ENCODE assay signal across 11 cellular contexts in the genomic region with DNA sequence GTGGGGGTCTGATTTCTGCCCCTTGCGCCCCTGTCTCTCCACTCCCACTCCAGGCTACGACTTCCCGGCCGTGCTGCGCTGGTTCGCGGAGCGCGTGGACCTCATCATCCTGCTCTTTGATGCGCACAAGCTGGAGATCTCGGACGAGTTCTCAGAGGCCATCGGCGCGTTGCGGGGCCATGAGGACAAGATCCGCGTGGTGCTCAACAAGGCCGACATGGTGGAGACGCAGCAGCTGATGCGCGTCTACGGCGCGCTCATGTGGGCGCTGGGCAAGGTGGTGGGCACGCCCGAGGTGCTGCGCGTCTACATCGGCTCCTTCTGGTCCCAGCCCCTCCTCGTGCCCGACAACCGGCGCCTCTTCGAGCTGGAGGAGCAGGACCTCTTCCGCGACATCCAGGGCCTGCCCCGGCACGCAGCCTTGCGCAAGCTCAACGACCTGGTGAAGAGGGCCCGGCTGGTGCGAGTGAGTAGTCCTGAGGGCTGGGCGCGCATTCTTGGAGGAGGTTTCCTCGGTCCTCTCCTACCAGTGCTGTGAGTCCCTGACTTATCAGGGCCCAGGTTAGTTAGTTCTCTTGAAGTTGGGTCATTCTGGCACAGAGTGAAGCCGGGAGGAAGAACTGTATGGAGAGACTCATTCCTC. TPM values are rescaled to one million over a fixed set of nuclear protein-coding genes. Genes with fewer than 3 reads are reported as not detected.
DNase-seq lines count a peak whose midpoint lies in the region; ATAC-seq and TF ChIP-seq lines count a peak whose summit lies in the region.
"Had no signal": no experiment of that assay in that cellular context is flagged by ENCODE, and none has a peak within 500 bp of the region (broad histone marks: within the 10 kb centered on the region; RNA-seq: fewer than 3 reads in every experiment).

No MANE protein-coding gene starts in this region.

- H3K27ac ChIP-seq in ascending aorta (peak overlapping the region; percentile 89 to 95), mesenchymal stem cell (ENCODE audit: low read length, poor library complexity, severe bottlenecking) (peak overlapping the region; percentile 3)

- 95% methylated on average over 48 of the region's 48 CpGs for WGBS in mesenchymal stem cell

- no peak overlapping the region for H3K14ac ChIP-seq in mesenchymal stem cell (ENCODE audit: low read length in 2 of 2)

- no peak overlapping the region for H2BK15ac ChIP-seq in mesenchymal stem cell (ENCODE audit: low read depth, poor library complexity, severe bottlenecking)

- peak overlapping the region; percentile 38 to 48 for H3K18ac ChIP-seq in mesenchymal stem cell (ENCODE audit: low read depth in 1 of 2, low read length in 2 of 2)

- H2AK5ac ChIP-seq in mesenchymal stem cell (ENCODE audit: low read length, severe bottlenecking): peak overlapping the region; percentile 45

- no peak overlapping the region for H3K23ac ChIP-seq in mesenchymal stem cell (ENCODE audit: low read length in 2 of 2)

- no peak overlapping the region for H2AFZ ChIP-seq in mesenchymal stem cell (ENCODE audit: low read depth, low read length)

- H3K9ac ChIP-seq in mesenchymal stem cell (ENCODE audit: low read length): peak overlapping the region; percentile 67

- H2BK120ac ChIP-seq in mesenchymal stem cell (ENCODE audit: low read depth, low read length): no peak overlapping the region

- TF ChIP-seq CTCF in ascending aorta (IDR thresholded peaks at IDR 0.05): no peak

- H3K9me3 ChIP-seq in ascending aorta (no peaks in the 10 kb centered on the region), mesenchymal stem cell (ENCODE audit: control insufficient read depth, low read length) (no peaks in the 10 kb centered on the region)

- intact Hi-C loops in ascending aorta (cut with DNase I): no loop called here

- H2BK12ac ChIP-seq in mesenchymal stem cell (ENCODE audit: low read length in 2 of 2): no peak overlapping the region

- peaks cover 21% of the 10 kb centered on the region for H3K79me1 ChIP-seq in mesenchymal stem cell (replicated peaks; ENCODE audit: low read length, poor library complexity, severe bottlenecking)

- ATAC-seq in HG02798 (IDR thresholded peaks at IDR 0.05; ENCODE audit: poor library complexity, unreplicated experiment): no peak

- H3K4me2 ChIP-seq in mesenchymal stem cell (ENCODE audit: low read length, poor library complexity, severe bottlenecking): no peak overlapping the region

- no peak overlapping the region for H2BK5ac ChIP-seq in mesenchymal stem cell (ENCODE audit: low read depth, low read length, poor library complexity, severe bottlenecking)

- peak; percentile 54 for DNase-seq in DMS53 (lab: John Stamatoyannopoulos, UW)
- no peak for DNase-seq in DMS53 treated with DMSO at 0.1 percent for 48 hours (lab: John Stamatoyannopoulos, UW; ENCODE audit: unreplicated experiment)
- no peak for DNase-seq in ascending aorta (ENCODE audit: low spot score in 2 of 2)
- peak; percentile 25 for DNase-seq in mesenchymal stem cell
- DNase-seq in ureter (ENCODE audit: low spot score): peak; percentile 80
- DNase-seq in DMS 273 (lab: John Stamatoyannopoulos, UW; ENCODE audit: unreplicated experiment): no peak
- no peak for DNase-seq in HuH-7.5 (ENCODE audit: low spot score)
- DNase-seq: activated CD4-positive, alpha-beta T cell treated with anti-CD3 and anti-CD28 coated beads, Interleukin-2, amount 50 U/mL, for 48 hours; NCI-H146 had no signal

- H4K91ac ChIP-seq in mesenchymal stem cell (ENCODE audit: low read length): peak overlapping the region; percentile 66

- H4K8ac ChIP-seq in mesenchymal stem cell (ENCODE audit: low read length): peak overlapping the region; percentile 1

- H3K27me3 ChIP-seq in ascending aorta (no peaks in the 10 kb centered on the region), mesenchymal stem cell (ENCODE audit: control insufficient read depth in 1 of 2, insufficient read depth in 1 of 2, low read length in 2 of 2) (no peaks in the 10 kb centered on the region)

- peaks cover 33 to 44% of the 10 kb centered on the region in 2 donors for H3K36me3 ChIP-seq in ascending aorta
- peaks cover 47 to 71% of the 10 kb centered on the region in 2 experiments for H3K36me3 ChIP-seq in mesenchymal stem cell (ENCODE audit: control insufficient read depth in 1 of 2, insufficient read depth in 2 of 2, low read depth in 1 of 2, low read length in 2 of 2)

- peaks cover 11 to 47% of the 10 kb centered on the region in 2 donors for H3K4me1 ChIP-seq in ascending aorta
- H3K4me1 ChIP-seq in mesenchymal stem cell (ENCODE audit: control insufficient read depth, insufficient read depth, low read depth, low read length): peaks cover 32% of the 10 kb centered on the region

- peak overlapping the region in 1 of 2 experiments; percentile 13 for H3K4ac ChIP-seq in mesenchymal stem cell (ENCODE audit: low read depth in 1 of 2, low read length in 2 of 2)

- no peak overlapping the region for H3K4me3 ChIP-seq in ascending aorta
- no peak overlapping the region for H3K4me3 ChIP-seq in mesenchymal stem cell (ENCODE audit: insufficient read depth in 1 of 2, low read depth in 1 of 2, low read length in 2 of 2)

RNA-seq across cellular contexts. Expression of a gene that starts 12.7 kb away (rescaled TPM):
- total RNA-seq in ascending aorta (342 TPM), ureter (126 TPM)
- 340 TPM for polyA plus RNA-seq in mesenchymal stem cell (2013, experiment 1 of 2)
- polyA plus RNA-seq in mesenchymal stem cell (2013, experiment 2 of 2): 325 TPM
- total RNA-seq: OCI-LY7 had no signal

RNA-seq across cellular contexts. Expression of a gene that starts 19.5 kb away (rescaled TPM):
- 385 TPM for total RNA-seq in ascending aorta
- 245 TPM for polyA plus RNA-seq in mesenchymal stem cell (2013, experiment 1 of 2)
- polyA plus RNA-seq in mesenchymal stem cell (2013, experiment 2 of 2): 251 TPM
- 450 TPM for total RNA-seq in ureter

RNA-seq across cellular contexts. Expression of a gene that starts 52.6 kb away (rescaled TPM):
- total RNA-seq in ascending aorta (771 TPM), ureter (404 TPM)
- 370 TPM for polyA plus RNA-seq in mesenchymal stem cell (2013, experiment 1 of 2)
- polyA plus RNA-seq in mesenchymal stem cell (2013, experiment 2 of 2): 374 TPM

Comparison
In these comparisons a context has a peak if more than half of its experiments do, and no peak if none do; other contexts are left out.
1. DNase-seq: peak in DMS53 (single experiment), mesenchymal stem cell (single experiment) and ureter (single experiment); none in DMS53 treated with DMSO at 0.1 percent for 48 hours (single experiment), ascending aorta (0 of 2), DMS 273 (single experiment) and HuH-7.5 (single experiment).